In genomic region chr15:40843183-40843884, GRCh38 we compare ENCODE assay signal across 8 cellular contexts. TPM values are rescaled to one million over a fixed set of nuclear protein-coding genes. Genes with fewer than 3 reads are reported as not detected.
DNase-seq lines count a peak whose midpoint lies in the region; ATAC-seq and TF ChIP-seq lines count a peak whose summit lies in the region.

No MANE protein-coding gene starts in this region.

- no peak overlapping the region for H3K27ac ChIP-seq in cardiac muscle cell
- no peak overlapping the region for H3K27ac ChIP-seq in caudate nucleus (ENCODE audit: low read depth, low read length)

- no TSS peak for BruUV-seq in MCF 10A (replicated peaks; lab: Mats Ljungman, UMichigan)

- H3K4me3 Mint-ChIP-seq in MCF 10A (ENCODE audit: unreplicated experiment) = peak overlapping the region; percentile 96
- H3K4me3 Mint-ChIP-seq in mesothelial cell of epicardium = peak overlapping the region; percentile 82
- H3K4me3 Mint-ChIP-seq in type B pancreatic cell = peak overlapping the region; percentile 88

- POLR2A ChIA-PET in MCF 10A (lab: Yijun Ruan, JAX) = interaction anchor here (0.7 to 5.5 kb wide), 31 partner anchors 8 to 570 kb away, joined by 3 to 58 read pairs (median 6); partner anchors contain the start of genes C15orf62, CCDC32, DNAJC17 and GCHFR

- intact Hi-C loops in left ventricle myocardium superior (cut with micrococcal nuclease) (no loop called here), MCF 10A (cut with micrococcal nuclease) (no loop called here)

- H3K4me1 ChIP-seq in cardiac muscle cell (ENCODE audit: low read depth) = peaks cover 6% of the 10 kb centered on the region

- H3K36me3 Mint-ChIP-seq in MCF 10A (ENCODE audit: insufficient read depth, unreplicated experiment) (peaks cover 4% of the 10 kb centered on the region), mesothelial cell of epicardium (no peaks in the 10 kb centered on the region), type B pancreatic cell (peaks cover 7% of the 10 kb centered on the region)

- peaks cover 29% of the 10 kb centered on the region for H3K4me1 Mint-ChIP-seq in MCF 10A (ENCODE audit: insufficient read depth, unreplicated experiment)
- peaks cover 44% of the 10 kb centered on the region for H3K4me1 Mint-ChIP-seq in mesothelial cell of epicardium
- peaks cover 12% of the 10 kb centered on the region for H3K4me1 Mint-ChIP-seq in type B pancreatic cell (ENCODE audit: unreplicated experiment)

- H3K27me3 Mint-ChIP-seq in MCF 10A (ENCODE audit: insufficient read depth, unreplicated experiment) (no peaks in the 10 kb centered on the region), mesothelial cell of epicardium (ENCODE audit: low read depth) (peaks cover 17% of the 10 kb centered on the region), type B pancreatic cell (peaks cover 46% of the 10 kb centered on the region)

- ATAC-seq in left ventricle myocardium superior (no peak), GM21717 (IDR thresholded peaks at IDR 0.05; ENCODE audit: unreplicated experiment) (no peak)

- H3K36me3 ChIP-seq in cardiac muscle cell = no peaks in the 10 kb centered on the region

- no peak for DNase-seq in cardiac muscle cell (ENCODE audit: low read depth in 1 of 2, low spot score in 1 of 2)
- no peak for DNase-seq in left ventricle myocardium superior
- DNase-seq in MCF 10A (ENCODE audit: unreplicated experiment) = no peak
- DNase-seq in mesothelial cell of epicardium (ENCODE audit: low spot score in 2 of 2, unreplicated experiment in 2 of 2) = peak in 1 of 2 experiments; percentile 55
- DNase-seq in type B pancreatic cell (ENCODE audit: extremely low spot score, unreplicated experiment) = no peak
- DNase-seq in nucleus accumbens (lab: John Stamatoyannopoulos, UW) = no peak
- no peak for DNase-seq in caudate nucleus (lab: John Stamatoyannopoulos, UW)

- H3K9me3 Mint-ChIP-seq in MCF 10A (ENCODE audit: unreplicated experiment) = no peaks in the 10 kb centered on the region
- no peaks in the 10 kb centered on the region for H3K9me3 Mint-ChIP-seq in mesothelial cell of epicardium
- no peaks in the 10 kb centered on the region for H3K9me3 Mint-ChIP-seq in type B pancreatic cell

- CTCF ChIA-PET in MCF 10A (lab: Yijun Ruan, JAX) = interaction anchor here (0.6 to 9.3 kb wide), 10 partner anchors 15 to 463 kb away, joined by 3 to 130 read pairs (median 4); no protein-coding TSS in a partner anchor

- TF ChIP-seq CTCF in cardiac muscle cell (IDR thresholded peaks at IDR 0.05; ENCODE audit: low read depth, low read length) (no peak), MCF 10A (IDR thresholded peaks at IDR 0.05; ENCODE audit: unreplicated experiment) (no peak), mesothelial cell of epicardium (IDR thresholded peaks at IDR 0.05; ENCODE audit: unreplicated experiment) (no peak), type B pancreatic cell (conservative IDR thresholded peaks at IDR 0.05) (no peak)

- H3K9me3 ChIP-seq in cardiac muscle cell (ENCODE audit: low read depth) = no peaks in the 10 kb centered on the region

- peaks cover 31% of the 10 kb centered on the region for H3K27me3 ChIP-seq in cardiac muscle cell

- H3K4me3 ChIP-seq in cardiac muscle cell = peak overlapping the region; percentile 39

- H3K27ac Mint-ChIP-seq in MCF 10A (ENCODE audit: low read depth, unreplicated experiment) (no peak overlapping the region), mesothelial cell of epicardium (peak overlapping the region; percentile 95), type B pancreatic cell (peak overlapping the region; percentile 93)

RNA-seq across cellular contexts. Expression of gene SPINT1, which starts 0.5 kb away (rescaled TPM):
- total RNA-seq in cardiac muscle cell (4.0 and 9.5 TPM in 2 replicates), left ventricle myocardium superior (1.0 TPM), MCF 10A (2022) (57.9 and 68.6 TPM in 2 replicates), mesothelial cell of epicardium (141 to 152 TPM (median 147 TPM) in 3 replicates), type B pancreatic cell (ENCODE audit: low replicate concordance) (156 and 401 TPM in 2 replicates)
- polyA plus RNA-seq in cardiac muscle cell = 5.3 TPM in 2 replicates

RNA-seq across cellular contexts. Expression of gene PPP1R14D, which starts 14.8 kb away (rescaled TPM):
- total RNA-seq in cardiac muscle cell (not detected in 2 replicates), left ventricle myocardium superior (not detected), MCF 10A (2022) (not detected in 2 replicates), mesothelial cell of epicardium (0.63 to 1.7 TPM (median 1.2 TPM) in 3 replicates), type B pancreatic cell (ENCODE audit: low replicate concordance) (0.70 and 1.0 TPM in 2 replicates)
- not detected in 2 replicates for polyA plus RNA-seq in cardiac muscle cell

RNA-seq across cellular contexts. Expression of gene RHOV, which starts 30.7 kb away (rescaled TPM):
- 0.35 and 1.2 TPM in 2 replicates for total RNA-seq in cardiac muscle cell
- 0.84 and 1.5 TPM in 2 replicates for polyA plus RNA-seq in cardiac muscle cell
- not detected for total RNA-seq in left ventricle myocardium superior
- 1.2 and 1.7 TPM in 2 replicates for total RNA-seq in MCF 10A (2022)
- 3.4 to 4.4 TPM (median 3.4 TPM) in 3 replicates for total RNA-seq in mesothelial cell of epicardium
- 19.3 and 43.3 TPM in 2 replicates for total RNA-seq in type B pancreatic cell (ENCODE audit: low replicate concordance)

RNA-seq across cellular contexts. Expression of gene DNAJC17, which starts 36.1 kb away (rescaled TPM):
- total RNA-seq in cardiac muscle cell (45.1 and 58.2 TPM in 2 replicates), left ventricle myocardium superior (16.2 TPM), MCF 10A (2022) (55.1 and 58.1 TPM in 2 replicates), mesothelial cell of epicardium (36.4 to 44.3 TPM (median 41.2 TPM) in 3 replicates), type B pancreatic cell (ENCODE audit: low replicate concordance) (23.7 and 38.3 TPM in 2 replicates)
- polyA plus RNA-seq in cardiac muscle cell = 57.2 and 71.3 TPM in 2 replicates

RNA-seq across cellular contexts. Expression of gene ZFYVE19, which starts 36.4 kb away (rescaled TPM):
- total RNA-seq in cardiac muscle cell (21.0 and 41.3 TPM in 2 replicates), left ventricle myocardium superior (30.9 TPM), MCF 10A (2022) (19.2 and 19.9 TPM in 2 replicates), mesothelial cell of epicardium (20.9 to 24.4 TPM (median 24.2 TPM) in 3 replicates), type B pancreatic cell (ENCODE audit: low replicate concordance) (31.6 and 45.0 TPM in 2 replicates)
- polyA plus RNA-seq in cardiac muscle cell = 23.4 and 33.8 TPM in 2 replicates
